Comparison of ENCODE assay signal across 12 cellular contexts in the genomic region with DNA sequence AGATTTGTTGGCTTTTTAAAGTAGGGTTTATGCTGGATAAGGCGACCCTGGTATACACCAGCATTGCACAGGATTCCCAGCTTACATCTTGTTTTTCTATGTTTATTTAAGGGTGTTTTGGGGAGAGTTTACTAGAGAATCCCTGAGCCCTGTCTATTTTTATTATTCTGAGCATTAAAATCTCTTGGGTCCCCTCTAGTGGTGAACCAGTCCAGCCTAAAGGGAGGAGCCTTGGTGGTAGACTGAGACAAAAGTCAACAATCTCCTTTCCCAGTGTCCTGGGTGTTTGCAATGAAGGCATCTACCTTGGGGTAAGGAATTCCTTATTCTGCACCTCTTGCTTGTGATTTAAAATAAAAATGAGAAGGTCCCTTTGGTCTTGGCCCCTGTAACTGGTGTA. TPM values are rescaled to one million over a fixed set of nuclear protein-coding genes. Genes with fewer than 3 reads are reported as not detected.
DNase-seq lines count a peak whose midpoint lies in the region; ATAC-seq and TF ChIP-seq lines count a peak whose summit lies in the region.
"Had no signal": no experiment of that assay in that cellular context is flagged by ENCODE, and none has a peak within 500 bp of the region (broad histone marks: within the 10 kb centered on the region; RNA-seq: fewer than 3 reads in every experiment).

No MANE protein-coding gene starts in this region.

- no peaks in the 10 kb centered on the region for H3F3A ChIP-seq in PC-3 (ENCODE audit: low read length, unreplicated experiment)

- TF ChIP-seq CTCF in GM12875 (IDR thresholded peaks at IDR 0.05; ENCODE audit: borderline replicate concordance, insufficient read depth, low read depth, low read length): peak; percentile 19; the same call in 1 of the 2 replicates
- TF ChIP-seq CTCF in PC-3 (conservative IDR thresholded peaks at IDR 0.05; ENCODE audit: low read depth, low read length): peak; percentile 50
- TF ChIP-seq CTCF in uterus (IDR thresholded peaks at IDR 0.05): peak in 1 of 4 experiments; percentile 9

- POLR2A ChIA-PET in PC-3 (lab: Charles Lee; ENCODE audit: unreplicated experiment): no interaction called here

- ATAC-seq in PC-3 (peak; percentile 59), GM18519 (IDR thresholded peaks at IDR 0.05; ENCODE audit: low FRiP score, unreplicated experiment) (no peak)
- ATAC-seq: stimulated activated memory B cell treated with anti-CD40 and anti-IgM and Interleukin-4, amounts not matched to agents 10 μg/mL and 1 μg/mL and 100 μg/mL, for 72 hours had no signal

- no peak for TF ChIP-seq POLR2A in uterus (IDR thresholded peaks at IDR 0.05)

- no peak overlapping the region for H2AFZ ChIP-seq in PC-3 (ENCODE audit: low read length)

- no peaks in the 10 kb centered on the region for H3K4me1 ChIP-seq in PC-3 (ENCODE audit: insufficient read depth, low read length)
- H3K4me1 ChIP-seq in uterus: no peaks in the 10 kb centered on the region

- no peaks in the 10 kb centered on the region for H3K9me2 ChIP-seq in PC-3 (replicated peaks; ENCODE audit: low read length)

- H3K27ac ChIP-seq in PC-3 (ENCODE audit: low read length): no peak overlapping the region
- H3K27ac ChIP-seq in uterus: no peak overlapping the region

- no peak overlapping the region for H3K4me2 ChIP-seq in PC-3 (ENCODE audit: low read length)

- H3K79me2 ChIP-seq in PC-3 (ENCODE audit: low read length): no peaks in the 10 kb centered on the region

- no peak overlapping the region for H3K9ac ChIP-seq in PC-3 (ENCODE audit: low read length)

- H4K20me1 ChIP-seq in PC-3 (ENCODE audit: low read length): no peaks in the 10 kb centered on the region

- CTCF ChIA-PET in PC-3 (lab: Charles Lee): no interaction called here

- intact Hi-C loops in PC-3 (cut with micrococcal nuclease) (no loop called here), uterus (cut with DNase I; ENCODE audit: low total_unique reads) (no loop called here)

- H3K4me3 ChIP-seq in GM12875 (ENCODE audit: low read depth, low read length) (no peak overlapping the region), PC-3 (ENCODE audit: low read length) (no peak overlapping the region), uterus (no peak overlapping the region)

- H3K27me3 ChIP-seq in PC-3 (ENCODE audit: low read length) (no peaks in the 10 kb centered on the region), uterus (no peaks in the 10 kb centered on the region)

- DNase-seq in PC-3: peak; percentile 18
- DNase-seq in globus pallidus (ENCODE audit: low spot score): peak; percentile 59
- DNase-seq in superior temporal gyrus (ENCODE audit: extremely low spot score): peak; percentile 68
- no peak for DNase-seq in uterus
- no peak for DNase-seq in central memory CD4-positive, alpha-beta T cell
- DNase-seq: kidney glomerular epithelial cell, NCI-H345 had no signal

- H3K9me3 ChIP-seq in PC-3 (ENCODE audit: low read length): no peaks in the 10 kb centered on the region
- H3K9me3 ChIP-seq in uterus: no peaks in the 10 kb centered on the region

- no TSS peak for BruUV-seq in PC-3 (replicated peaks; lab: Mats Ljungman, UMichigan)

- H3K36me3 ChIP-seq in PC-3 (ENCODE audit: low read depth, low read length) (no peaks in the 10 kb centered on the region), uterus (no peaks in the 10 kb centered on the region)

RNA-seq across cellular contexts. Expression of a gene that starts 38.2 kb away (rescaled TPM):
- total RNA-seq in PC-3 (2014; rRNA removed) (not detected in 2 replicates), uterus (under 1 TPM in 1 of 4 donors, not detected in 3; 0.27 TPM)
- total RNA-seq: skeletal muscle tissue; T-helper 2 cell treated with Interferon-gamma antibody and Interleukin-4, amounts not matched to agents 100 ng/mL and 5 ng/mL, for 36 hours had no signal

RNA-seq across cellular contexts. Expression of a gene that starts 50.6 kb away (rescaled TPM):
- not detected in 2 replicates for total RNA-seq in PC-3 (2014; rRNA removed)
- under 1 TPM in 2 of 4 donors, not detected in 2; 0.52 to 0.90 TPM for total RNA-seq in uterus

Comparison
In these comparisons a context has a peak if more than half of its experiments do, and no peak if none do; other contexts are left out.
1. DNase-seq: peak in PC-3 (single experiment), globus pallidus (single experiment) and superior temporal gyrus (single experiment); none in uterus (0 of 2) and central memory CD4-positive, alpha-beta T cell (single experiment).